ENCODE assay signal across 19 cellular contexts in genomic region chr22:22221043-22221442, GRCh38. TPM values are rescaled to one million over a fixed set of nuclear protein-coding genes. Genes with fewer than 3 reads are reported as not detected.
"Had no signal": no experiment of that assay in that cellular context is flagged by ENCODE, and none has a peak within 500 bp of the region (broad histone marks: within the 10 kb centered on the region; RNA-seq: fewer than 3 reads in every experiment).

No MANE protein-coding gene starts in this region.

RNA-seq across cellular contexts. Expression of gene VPREB1, which starts 23.5 kb away (rescaled TPM):
- total RNA-seq: activated naive CD4-positive, alpha-beta T cell treated with anti-CD3 and anti-CD28 coated beads for 36 hours; activated naive CD4-positive, alpha-beta T cell treated with anti-CD3 and anti-CD28 coated beads, Interleukin-2, amount 50 U/mL, for 72 hours; activated naive CD8-positive, alpha-beta T cell treated with anti-CD3 and anti-CD28 coated beads for 36 hours; activated naive CD8-positive, alpha-beta T cell treated with anti-CD3 and anti-CD28 coated beads, Interleukin-2, amount 10 ng/mL, durations not matched to agents 7 days and 5 days; activated T-cell treated with anti-CD3 and anti-CD28 coated beads, Interleukin-2, amount 50 U/mL, for 4 hours; activated T-cell treated with anti-CD3 and anti-CD28 coated beads, Interleukin-2, amount 50 U/mL, for 72 hours; activated T-helper 1 cell treated with anti-CD3 and anti-CD28 coated beads, Interleukin-12 subunit alpha, Interleukin-12 subunit beta, Interleukin-2, Interleukin-4 antibody, amounts not matched to agents 30 ng/mL and 10 ng/mL and 1 ng/mL, durations not matched to agents 14 hours and 24 hours and 36 hours; activated T-helper 17 cell treated with anti-CD3 and anti-CD28 coated beads, Interleukin-2, amount 50 U/mL, for 72 hours; activated T-helper 2 cell treated with anti-CD3 and anti-CD28 coated beads, Interferon-gamma antibody, Interleukin-2, Interleukin-4, amounts not matched to agents 10 μg/mL and 5 μg/mL and 100 μg/mL, durations not matched to agents 14 hours and 24 hours and 36 hours; adrenal gland; aorta; ascending aorta; astrocyte; body of pancreas; breast epithelium; bronchial epithelial cell; cardiac muscle cell; cardiac septum; cerebellum had no signal
- polyA plus RNA-seq: adrenal gland, aorta, cardiac muscle cell had no signal
